Comparison of ENCODE assay signal across 21 cellular contexts in the genomic region with DNA sequence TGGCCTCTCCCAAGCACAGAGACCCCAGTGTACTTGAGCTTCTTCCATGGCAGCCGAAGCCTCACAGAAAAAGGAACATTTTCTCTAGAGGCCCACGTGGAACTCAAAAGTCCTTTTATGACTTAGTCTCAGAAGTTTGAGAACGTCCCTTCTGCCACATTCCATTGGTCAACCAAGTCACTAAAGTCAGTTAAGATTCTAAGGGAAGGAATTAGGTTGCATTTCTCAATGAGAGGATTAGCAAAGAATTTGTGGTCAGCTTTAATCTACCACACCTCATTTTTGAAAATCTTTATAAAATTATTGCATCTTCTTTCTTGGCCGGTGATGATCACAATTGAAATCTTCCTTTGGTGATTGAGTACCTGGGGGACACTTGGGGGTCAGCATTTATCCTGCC.
DNase-seq lines count a peak whose midpoint lies in the region; ATAC-seq, FAIRE-seq and TF ChIP-seq lines count a peak whose summit lies in the region.
"Had no signal": no experiment of that assay in that cellular context is flagged by ENCODE, and none has a peak within 500 bp of the region (broad histone marks: within the 10 kb centered on the region; RNA-seq: fewer than 3 reads in every experiment).

No MANE protein-coding gene starts in this region.

- no peaks in the 10 kb centered on the region for H3K36me3 ChIP-seq in astrocyte (ENCODE audit: insufficient read depth, low read length)
- H3K36me3 ChIP-seq: HAP-1 had no signal

- peaks cover 11% of the 10 kb centered on the region; the same call in 1 of the 2 replicates for H3K9me3 Mint-ChIP-seq in HFFc6
- peaks cover 2% of the 10 kb centered on the region for H3K9me3 Mint-ChIP-seq in astrocyte (ENCODE audit: unreplicated experiment)

- no peaks in the 10 kb centered on the region for H3K9me3 ChIP-seq in astrocyte (ENCODE audit: insufficient read depth, low read depth, low read length)
- H3K9me3 ChIP-seq: HAP-1 had no signal

- H3K27me3 Mint-ChIP-seq in HFFc6 (ENCODE audit: insufficient read depth) (no peaks in the 10 kb centered on the region), astrocyte (ENCODE audit: low read depth, unreplicated experiment) (peaks cover 3% of the 10 kb centered on the region)
- H3K27me3 Mint-ChIP-seq: CD4-positive, alpha-beta memory T cell had no signal

- no peak overlapping the region for H3K9ac ChIP-seq in astrocyte (ENCODE audit: low read length)

- H3K27ac Mint-ChIP-seq in HFFc6 (no peak overlapping the region), astrocyte (ENCODE audit: unreplicated experiment) (no peak overlapping the region)
- H3K27ac Mint-ChIP-seq: CD4-positive, alpha-beta memory T cell had no signal

- H2AFZ ChIP-seq in astrocyte (ENCODE audit: low read depth, low read length): no peak overlapping the region

- H3K4me3 Mint-ChIP-seq in HFFc6 (no peak overlapping the region), astrocyte (ENCODE audit: unreplicated experiment) (no peak overlapping the region)
- H3K4me3 Mint-ChIP-seq: CD4-positive, alpha-beta memory T cell had no signal

- DNase-seq in AG10803 (ENCODE audit: low read depth): peak; percentile 22
- peak; percentile 4 for DNase-seq in HFFc6
- DNase-seq in M059J (ENCODE audit: low read depth): peak; percentile 53
- DNase-seq in astrocyte (ENCODE audit: low read depth): peak; percentile 11
- DNase-seq in cerebellar nuclear complex (lab: John Stamatoyannopoulos, UW): no peak
- DNase-seq in left ventricle myocardium superior: no peak
- no peak for DNase-seq in left lobe of liver (ENCODE audit: low spot score)
- DNase-seq: C1 segment of cervical spinal cord; Calu3; CD4-positive, alpha-beta memory T cell; COR-L47; DMS53; DMS79 treated with DMSO at 0.1 percent for 48 hours; GOT3 had no signal

- H3K27ac ChIP-seq in astrocyte (ENCODE audit: low read depth, low read length): no peak overlapping the region
- H3K27ac ChIP-seq: 22Rv1 had no signal

- H3K4me3 ChIP-seq in AG10803 (ENCODE audit: low read length) (no peak overlapping the region), astrocyte (ENCODE audit: insufficient read depth, low read depth, low read length) (no peak overlapping the region)
- H3K4me3 ChIP-seq: HAP-1 had no signal

- H3K27me3 ChIP-seq in astrocyte (ENCODE audit: insufficient read depth, low read length): no peaks in the 10 kb centered on the region

- TF ChIP-seq CTCF in AG10803 (conservative IDR thresholded peaks at IDR 0.05; ENCODE audit: low read length) (no peak), HFFc6 (IDR thresholded peaks at IDR 0.05) (no peak), astrocyte (IDR thresholded peaks at IDR 0.05; ENCODE audit: insufficient read depth, low read depth, low read length) (no peak)

- intact Hi-C loops in left ventricle myocardium superior (cut with micrococcal nuclease): no loop called here

- H3K4me2 ChIP-seq in astrocyte (ENCODE audit: low read length): no peak overlapping the region

- peaks cover 12% of the 10 kb centered on the region for H3K4me1 Mint-ChIP-seq in HFFc6 (ENCODE audit: low read depth)
- no peaks in the 10 kb centered on the region for H3K4me1 Mint-ChIP-seq in astrocyte (ENCODE audit: low read depth, unreplicated experiment)
- H3K4me1 Mint-ChIP-seq: CD4-positive, alpha-beta memory T cell had no signal

- H3K4me1 ChIP-seq in astrocyte (ENCODE audit: insufficient read depth, low read length): no peaks in the 10 kb centered on the region
- H3K4me1 ChIP-seq: HAP-1 had no signal

- no peaks in the 10 kb centered on the region for H3K79me2 ChIP-seq in astrocyte (ENCODE audit: insufficient read depth, low read length)

- FAIRE-seq in astrocyte (lab: Jason Lieb, UNC): no peak
- FAIRE-seq: A204.1, G401.6, GM12892, H54 had no signal

- H4K20me1 ChIP-seq in astrocyte (ENCODE audit: insufficient read depth, low read length): no peaks in the 10 kb centered on the region

- H3K36me3 Mint-ChIP-seq in HFFc6 (ENCODE audit: low read depth) (peaks cover 11% of the 10 kb centered on the region; the same call in 1 of the 2 replicates), astrocyte (ENCODE audit: low read depth, unreplicated experiment) (no peaks in the 10 kb centered on the region)
- H3K36me3 Mint-ChIP-seq: CD4-positive, alpha-beta memory T cell had no signal

- ATAC-seq in left ventricle myocardium superior: no peak
- no peak for ATAC-seq in left lobe of liver
- no peak for ATAC-seq in HG02623 (IDR thresholded peaks at IDR 0.05; ENCODE audit: unreplicated experiment)

Comparison
In these comparisons a context has a peak if more than half of its experiments do, and no peak if none do; other contexts are left out.
1. DNase-seq: peak in AG10803 (single experiment), HFFc6 (single experiment), M059J (single experiment) and astrocyte (single experiment); none in cerebellar nuclear complex (0 of 2), left ventricle myocardium superior (single experiment) and left lobe of liver (single experiment).